ENCODE assay signal across 16 cellular contexts in the genomic region with DNA sequence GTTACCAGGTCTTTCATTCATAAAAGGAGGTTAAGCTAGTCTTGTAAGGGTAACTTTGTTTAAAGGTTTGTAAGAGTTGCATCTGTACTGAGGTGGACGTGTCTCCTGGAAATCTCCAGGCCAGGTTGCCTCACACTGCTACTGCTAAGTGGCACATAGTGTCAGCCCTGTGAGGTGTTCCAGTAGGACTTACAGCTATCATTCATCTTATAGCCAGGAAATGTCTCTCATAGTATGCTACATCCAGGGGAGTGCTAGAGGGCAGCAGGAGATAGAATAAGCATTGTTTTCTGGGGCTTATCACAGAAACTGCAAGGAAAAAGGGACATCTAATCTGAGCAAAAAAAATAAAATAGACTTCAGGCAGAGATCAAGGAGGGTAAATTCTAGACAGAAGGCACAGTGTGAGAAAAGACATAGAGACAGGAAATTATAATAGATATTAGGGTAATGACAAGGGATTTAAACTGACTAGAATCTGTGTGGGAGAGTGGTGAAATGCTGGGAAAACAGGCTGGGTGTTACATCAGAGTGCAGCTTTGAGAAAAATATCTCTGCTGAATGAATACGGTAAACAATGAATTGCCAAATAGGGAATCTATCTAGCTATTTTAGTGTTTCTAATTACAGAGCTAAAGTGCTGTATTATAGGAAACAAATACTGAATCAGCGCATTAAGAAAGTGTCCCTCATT.
DNase-seq lines count a peak whose midpoint lies in the region; ATAC-seq and TF ChIP-seq lines count a peak whose summit lies in the region.
"Had no signal": no experiment of that assay in that cellular context is flagged by ENCODE, and none has a peak within 500 bp of the region (broad histone marks: within the 10 kb centered on the region; RNA-seq: fewer than 3 reads in every experiment).

No MANE protein-coding gene starts in this region.

- peak; percentile 51 to 88 for ATAC-seq in lower lobe of right lung
- ATAC-seq in activated naive CD8-positive, alpha-beta T cell treated with anti-CD3 and anti-CD28 coated beads, Interleukin-2, amount 50 U/mL, for 24 hours = no peak
- no peak for ATAC-seq in HG03457 (IDR thresholded peaks at IDR 0.05; ENCODE audit: unreplicated experiment)
- ATAC-seq: activated CD8-positive, alpha-beta T cell treated with anti-CD3 and anti-CD28 coated beads for 36 hours; esophagus mucosa had no signal

- TF ChIP-seq CTCF in LNCaP clone FGC (IDR thresholded peaks at IDR 0.05; ENCODE audit: control insufficient read depth, extremely low read depth, insufficient read depth) (peak; percentile 39), endothelial cell (IDR thresholded peaks at IDR 0.05; ENCODE audit: unreplicated experiment) (no peak), lower lobe of right lung (IDR thresholded peaks at IDR 0.05) (no peak)

- no peaks in the 10 kb centered on the region for H3K27me3 Mint-ChIP-seq in endothelial cell (ENCODE audit: unreplicated experiment)
- no peaks in the 10 kb centered on the region for H3K27me3 Mint-ChIP-seq in activated naive CD8-positive, alpha-beta T cell treated with anti-CD3 and anti-CD28 coated beads, Interleukin-2, amount 50 U/mL, for 24 hours
- H3K27me3 Mint-ChIP-seq: activated CD8-positive, alpha-beta T cell treated with anti-CD3 and anti-CD28 coated beads for 36 hours; CD4-positive, alpha-beta T cell; IgD-negative memory B cell had no signal

- H3K4me1 ChIP-seq in lower lobe of right lung = no peaks in the 10 kb centered on the region

- H3K27ac Mint-ChIP-seq in endothelial cell (ENCODE audit: unreplicated experiment) = peak overlapping the region; percentile 3
- H3K27ac Mint-ChIP-seq in activated naive CD8-positive, alpha-beta T cell treated with anti-CD3 and anti-CD28 coated beads, Interleukin-2, amount 50 U/mL, for 24 hours = no peak overlapping the region
- H3K27ac Mint-ChIP-seq: activated CD8-positive, alpha-beta T cell treated with anti-CD3 and anti-CD28 coated beads for 36 hours; CD4-positive, alpha-beta T cell; IgD-negative memory B cell had no signal

- in situ Hi-C loops in Caki2 (cut with HindIII; ENCODE audit: low pct_unique_long_range_greater_than_20kb, low sequenced_read_pairs) = no loop called here

- H3K27ac ChIP-seq in lower lobe of right lung = no peak overlapping the region
- H3K27ac ChIP-seq: sigmoid colon had no signal

- H3K4me1 Mint-ChIP-seq in endothelial cell (ENCODE audit: unreplicated experiment) = peaks cover 11% of the 10 kb centered on the region
- no peaks in the 10 kb centered on the region for H3K4me1 Mint-ChIP-seq in activated naive CD8-positive, alpha-beta T cell treated with anti-CD3 and anti-CD28 coated beads, Interleukin-2, amount 50 U/mL, for 24 hours
- H3K4me1 Mint-ChIP-seq: IgD-negative memory B cell had no signal

- no peaks in the 10 kb centered on the region for H3K9me3 Mint-ChIP-seq in endothelial cell (ENCODE audit: unreplicated experiment)
- no peaks in the 10 kb centered on the region for H3K9me3 Mint-ChIP-seq in activated naive CD8-positive, alpha-beta T cell treated with anti-CD3 and anti-CD28 coated beads, Interleukin-2, amount 50 U/mL, for 24 hours
- H3K9me3 Mint-ChIP-seq: IgD-negative memory B cell had no signal

- no peaks in the 10 kb centered on the region for H3K36me3 Mint-ChIP-seq in endothelial cell (ENCODE audit: low read depth, unreplicated experiment)
- H3K36me3 Mint-ChIP-seq in activated naive CD8-positive, alpha-beta T cell treated with anti-CD3 and anti-CD28 coated beads, Interleukin-2, amount 50 U/mL, for 24 hours (ENCODE audit: low read depth) = peaks cover 3% of the 10 kb centered on the region

- H3K36me3 ChIP-seq in lower lobe of right lung = no peaks in the 10 kb centered on the region
- H3K36me3 ChIP-seq: sigmoid colon had no signal

- intact Hi-C loops in lower lobe of right lung (cut with DNase I) = no loop called here

- H3K27me3 ChIP-seq in lower lobe of right lung (ENCODE audit: low read depth) = no peaks in the 10 kb centered on the region
- H3K27me3 ChIP-seq: sigmoid colon had no signal

- H3K9me3 ChIP-seq in lower lobe of right lung = no peaks in the 10 kb centered on the region
- H3K9me3 ChIP-seq: sigmoid colon had no signal

- DNase-seq in Caki2 (ENCODE audit: low read depth) = peak; percentile 13
- DNase-seq in LNCaP clone FGC (ENCODE audit: low read depth) = no peak
- DNase-seq in endothelial cell (ENCODE audit: low spot score) = no peak
- DNase-seq in lower lobe of right lung = no peak
- no peak for DNase-seq in NK-92 treated with Interleukin-12 subunit alpha and Interleukin-12 subunit beta, amount 100 ng/mL, for 24 hours (lab: John Stamatoyannopoulos, UW)
- no peak for DNase-seq in activated naive CD8-positive, alpha-beta T cell treated with anti-CD3 and anti-CD28 coated beads, Interleukin-2, amount 50 U/mL, for 24 hours
- DNase-seq in HCEC 1CT = no peak
- DNase-seq: activated CD8-positive, alpha-beta T cell treated with anti-CD3 and anti-CD28 coated beads for 36 hours; activated gamma-delta T cell; caudate nucleus; CD4-positive, alpha-beta T cell; NCI-H2081 treated with DMSO at 0.1 percent for 48 hours; sigmoid colon had no signal

- no peak overlapping the region for H3K4me3 ChIP-seq in LNCaP clone FGC (ENCODE audit: low read depth, low read length)
- H3K4me3 ChIP-seq in lower lobe of right lung = no peak overlapping the region
- H3K4me3 ChIP-seq: sigmoid colon had no signal

- no peak overlapping the region for H3K4me3 Mint-ChIP-seq in endothelial cell (ENCODE audit: unreplicated experiment)
- no peak overlapping the region for H3K4me3 Mint-ChIP-seq in activated naive CD8-positive, alpha-beta T cell treated with anti-CD3 and anti-CD28 coated beads, Interleukin-2, amount 50 U/mL, for 24 hours
- H3K4me3 Mint-ChIP-seq: activated CD8-positive, alpha-beta T cell treated with anti-CD3 and anti-CD28 coated beads for 36 hours; CD4-positive, alpha-beta T cell; IgD-negative memory B cell had no signal

Comparison
In these comparisons a context has a peak if more than half of its experiments do, and no peak if none do; other contexts are left out.
1. ATAC-seq: peak in lower lobe of right lung (2 of 2); none in activated naive CD8-positive, alpha-beta T cell treated with anti-CD3 and anti-CD28 coated beads, Interleukin-2, amount 50 U/mL, for 24 hours (single experiment) and HG03457 (single experiment).